In the genomic region with DNA sequence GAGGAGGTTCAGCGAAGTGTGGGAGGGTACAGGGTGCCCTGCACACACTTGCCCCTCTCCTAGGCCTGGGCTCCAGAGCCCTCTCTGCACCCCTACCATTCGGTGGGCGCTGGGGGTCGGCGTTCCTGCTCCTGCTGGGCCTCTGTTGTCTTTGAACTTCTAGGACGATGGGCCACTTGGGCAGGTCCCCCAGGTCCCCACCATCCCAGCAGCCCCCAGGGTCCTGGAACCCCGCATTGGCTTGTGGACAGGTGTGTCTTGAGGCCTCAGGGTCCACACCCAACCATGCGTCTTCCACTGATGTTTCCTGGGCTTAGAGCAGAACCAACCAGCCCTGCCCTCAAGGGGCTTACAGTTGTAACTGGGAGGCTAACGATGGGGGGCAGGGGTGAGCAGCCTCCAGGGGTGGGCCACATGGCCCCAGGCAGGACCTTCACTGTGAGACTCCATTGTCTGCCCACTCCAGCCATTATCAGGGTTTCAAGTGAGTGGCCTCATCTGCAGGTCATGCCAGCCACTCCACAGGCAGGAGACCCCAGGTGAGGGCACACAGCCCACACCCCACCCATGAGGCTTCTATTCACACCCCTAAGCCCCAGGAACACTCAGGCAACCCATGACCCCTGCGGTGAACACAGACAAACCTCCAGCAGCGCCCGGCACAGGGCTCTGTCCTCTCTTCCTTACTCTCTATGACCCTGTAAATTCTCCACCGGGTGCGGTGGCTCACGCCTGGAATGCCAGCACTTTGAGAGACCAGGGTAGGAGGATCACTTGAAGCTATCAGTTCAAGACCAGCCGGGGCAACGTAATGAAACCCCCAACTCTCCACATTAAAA, we compare ENCODE assay signal across 8 cellular contexts. TPM values are rescaled to one million over a fixed set of nuclear protein-coding genes. Genes with fewer than 3 reads are reported as not detected.
DNase-seq lines count a peak whose midpoint lies in the region; ATAC-seq, FAIRE-seq and TF ChIP-seq lines count a peak whose summit lies in the region.

No MANE protein-coding gene starts in this region.

- no peak for TF ChIP-seq CTCF in keratinocyte (optimal IDR thresholded peaks at IDR 0.05 in 1 of 3, IDR thresholded peaks at IDR 0.05 in 1 of 3, conservative IDR thresholded peaks at IDR 0.05 in 1 of 3; ENCODE audit: extremely low read depth in 1 of 3, insufficient read depth in 2 of 3, low read length in 3 of 3)

- H3K9me3 ChIP-seq in keratinocyte (ENCODE audit: control insufficient read depth, low read depth, low read length) (no peaks in the 10 kb centered on the region), subcutaneous abdominal adipose tissue (ENCODE audit: control insufficient read depth in 5 of 5, low read length in 5 of 5) (no peaks in the 10 kb centered on the region)

- H3K4me3 ChIP-seq in keratinocyte (ENCODE audit: control insufficient read depth in 2 of 3, extremely low read depth in 1 of 3, insufficient read depth in 2 of 3, low read depth in 1 of 3, low read length in 3 of 3) (peak overlapping the region in 2 of 3 experiments; percentile 73 to 84), subcutaneous abdominal adipose tissue (ENCODE audit: low read depth in 1 of 5, low read length in 5 of 5) (peak overlapping the region in 3 of 5 donors; percentile 41 to 76 (median 64))

- no peak for DNase-seq in activated CD4-positive, alpha-beta T cell treated with anti-CD3 and anti-CD28 coated beads for 36 hours
- DNase-seq in activated CD4-positive, alpha-beta T cell treated with anti-CD3 and anti-CD28 coated beads, Interleukin-2, amount 50 U/mL, for 1 hour: no peak
- no peak for DNase-seq in activated T-helper 2 cell treated with anti-CD3 and anti-CD28 coated beads, Interferon-gamma antibody, Interleukin-2, Interleukin-4, amounts not matched to agents 10 μg/mL and 5 μg/mL and 100 μg/mL, durations not matched to agents 14 hours and 24 hours and 36 hours (ENCODE audit: low spot score)
- no peak for DNase-seq in keratinocyte (ENCODE audit: low read depth, low spot score)
- no peak for DNase-seq in NCI-H2081 treated with DMSO at 0.1 percent for 48 hours (lab: John Stamatoyannopoulos, UW)
- no peak for DNase-seq in 8988T

- H2AFZ ChIP-seq in keratinocyte (ENCODE audit: control insufficient read depth, low read length): no peak overlapping the region

- peaks cover 16% of the 10 kb centered on the region for H3K4me1 ChIP-seq in keratinocyte (ENCODE audit: control insufficient read depth, extremely low read depth, insufficient read depth, low read length)
- peaks cover 0 to 36% (median 33%) of the 10 kb centered on the region in 5 donors for H3K4me1 ChIP-seq in subcutaneous abdominal adipose tissue (ENCODE audit: control insufficient read depth in 5 of 5, insufficient read depth in 5 of 5, low read length in 5 of 5)

- H3K9me3 Mint-ChIP-seq in activated CD4-positive, alpha-beta T cell treated with anti-CD3 and anti-CD28 coated beads for 36 hours (ENCODE audit: low read depth): no peaks in the 10 kb centered on the region
- H3K9me3 Mint-ChIP-seq in activated T-helper 2 cell treated with anti-CD3 and anti-CD28 coated beads, Interferon-gamma antibody, Interleukin-2, Interleukin-4, amounts not matched to agents 10 μg/mL and 5 μg/mL and 100 μg/mL, durations not matched to agents 14 hours and 24 hours and 36 hours: no peaks in the 10 kb centered on the region

- peak overlapping the region; percentile 85 for H3K27ac Mint-ChIP-seq in activated CD4-positive, alpha-beta T cell treated with anti-CD3 and anti-CD28 coated beads for 36 hours
- H3K27ac Mint-ChIP-seq in activated T-helper 2 cell treated with anti-CD3 and anti-CD28 coated beads, Interferon-gamma antibody, Interleukin-2, Interleukin-4, amounts not matched to agents 10 μg/mL and 5 μg/mL and 100 μg/mL, durations not matched to agents 14 hours and 24 hours and 36 hours: peak overlapping the region; percentile 52

- H3K27ac ChIP-seq in keratinocyte (ENCODE audit: control insufficient read depth, insufficient read depth, low read length) (peak overlapping the region; percentile 78), subcutaneous abdominal adipose tissue (ENCODE audit: low read depth, low read length) (peak overlapping the region; percentile 72)

- no peak for ATAC-seq in activated CD4-positive, alpha-beta T cell treated with anti-CD3 and anti-CD28 coated beads for 36 hours
- ATAC-seq in HG02623 (IDR thresholded peaks at IDR 0.05; ENCODE audit: unreplicated experiment): no peak

- peak overlapping the region; percentile 68 for H3K4me3 Mint-ChIP-seq in activated CD4-positive, alpha-beta T cell treated with anti-CD3 and anti-CD28 coated beads for 36 hours
- peak overlapping the region; percentile 75 for H3K4me3 Mint-ChIP-seq in activated T-helper 2 cell treated with anti-CD3 and anti-CD28 coated beads, Interferon-gamma antibody, Interleukin-2, Interleukin-4, amounts not matched to agents 10 μg/mL and 5 μg/mL and 100 μg/mL, durations not matched to agents 14 hours and 24 hours and 36 hours (ENCODE audit: low read depth)

- H3K4me1 Mint-ChIP-seq in activated CD4-positive, alpha-beta T cell treated with anti-CD3 and anti-CD28 coated beads for 36 hours: peaks cover 31% of the 10 kb centered on the region
- peaks cover 10% of the 10 kb centered on the region for H3K4me1 Mint-ChIP-seq in activated T-helper 2 cell treated with anti-CD3 and anti-CD28 coated beads, Interferon-gamma antibody, Interleukin-2, Interleukin-4, amounts not matched to agents 10 μg/mL and 5 μg/mL and 100 μg/mL, durations not matched to agents 14 hours and 24 hours and 36 hours (ENCODE audit: low read depth)

- H3K36me3 ChIP-seq in keratinocyte (ENCODE audit: control insufficient read depth in 2 of 2, extremely low read depth in 1 of 2, insufficient read depth in 2 of 2, low read length in 2 of 2) (no peaks in the 10 kb centered on the region), subcutaneous abdominal adipose tissue (ENCODE audit: control insufficient read depth in 5 of 5, insufficient read depth in 5 of 5, low read length in 5 of 5) (peaks cover 0 to 4% (median 0%) of the 10 kb centered on the region in 5 donors)

- no peaks in the 10 kb centered on the region for H3K27me3 Mint-ChIP-seq in activated CD4-positive, alpha-beta T cell treated with anti-CD3 and anti-CD28 coated beads for 36 hours
- H3K27me3 Mint-ChIP-seq in activated T-helper 2 cell treated with anti-CD3 and anti-CD28 coated beads, Interferon-gamma antibody, Interleukin-2, Interleukin-4, amounts not matched to agents 10 μg/mL and 5 μg/mL and 100 μg/mL, durations not matched to agents 14 hours and 24 hours and 36 hours (ENCODE audit: low read depth): no peaks in the 10 kb centered on the region

- dilution Hi-C loops in keratinocyte (cut with MboI; ENCODE audit: extremely low pct_ligation_motif_present, low sequenced_read_pairs): no loop called here

- CTCF ChIA-PET in activated CD4-positive, alpha-beta T cell treated with anti-CD3 and anti-CD28 coated beads for 36 hours (lab: Charles Lee): interaction anchor here (0.6 to 1.7 kb wide), 3 partner anchors 10 to 74 kb away, joined by 3 to 8 read pairs (median 3); no protein-coding TSS in a partner anchor

- H3K4me2 ChIP-seq in keratinocyte (ENCODE audit: control insufficient read depth, extremely low read depth, insufficient read depth, low read depth, low read length): peak overlapping the region; percentile 85

- H4K20me1 ChIP-seq in keratinocyte (ENCODE audit: control insufficient read depth, extremely low read depth, insufficient read depth, low read length): peaks cover 10% of the 10 kb centered on the region

- H3K9ac ChIP-seq in keratinocyte (ENCODE audit: control insufficient read depth, extremely low read depth, insufficient read depth, low read length) (peak overlapping the region; percentile 89), subcutaneous abdominal adipose tissue (ENCODE audit: low read length in 5 of 5) (peak overlapping the region in 4 of 5 donors; percentile 64 to 88 (median 75))

- H3K79me2 ChIP-seq in keratinocyte (ENCODE audit: control insufficient read depth, insufficient read depth, low read length): peaks cover 25% of the 10 kb centered on the region

- intact Hi-C loops in activated CD4-positive, alpha-beta T cell treated with anti-CD3 and anti-CD28 coated beads for 36 hours (cut with DNase I, micrococcal nuclease): loop anchor here (2.0 kb wide), 2 partner anchors 39 to 177 kb away; partner anchors contain the start of genes ADAT3 (in 1 of the 2) and SCAMP4 (in 1 of the 2)
- intact Hi-C loops in activated T-helper 2 cell treated with anti-CD3 and anti-CD28 coated beads, Interferon-gamma antibody, Interleukin-2, Interleukin-4, amounts not matched to agents 10 μg/mL and 5 μg/mL and 100 μg/mL, durations not matched to agents 14 hours and 24 hours and 36 hours (cut with micrococcal nuclease): no loop called here

- H3K36me3 Mint-ChIP-seq in activated CD4-positive, alpha-beta T cell treated with anti-CD3 and anti-CD28 coated beads for 36 hours (ENCODE audit: low read depth): peaks cover 12% of the 10 kb centered on the region
- peaks cover 7% of the 10 kb centered on the region for H3K36me3 Mint-ChIP-seq in activated T-helper 2 cell treated with anti-CD3 and anti-CD28 coated beads, Interferon-gamma antibody, Interleukin-2, Interleukin-4, amounts not matched to agents 10 μg/mL and 5 μg/mL and 100 μg/mL, durations not matched to agents 14 hours and 24 hours and 36 hours (ENCODE audit: low read depth)

- POLR2A ChIA-PET in activated CD4-positive, alpha-beta T cell treated with anti-CD3 and anti-CD28 coated beads for 36 hours (lab: Charles Lee): interaction anchor here (0.6 to 1.0 kb wide), 3 partner anchors 10 to 307 kb away, joined by 3 to 4 read pairs (median 3); no protein-coding TSS in a partner anchor

- H3K27me3 ChIP-seq in keratinocyte (ENCODE audit: control insufficient read depth, extremely low read depth, insufficient read depth, low read length): no peaks in the 10 kb centered on the region
- peaks cover 0 to 6% (median under 1%) of the 10 kb centered on the region in 5 donors for H3K27me3 ChIP-seq in subcutaneous abdominal adipose tissue (ENCODE audit: control insufficient read depth in 5 of 5, insufficient read depth in 4 of 5, low read length in 5 of 5)

- FAIRE-seq in keratinocyte (lab: Jason Lieb, UNC): no peak

- H3K9me1 ChIP-seq in keratinocyte (ENCODE audit: control insufficient read depth, extremely low read depth, insufficient read depth, low read length): no peaks in the 10 kb centered on the region

RNA-seq across cellular contexts. Expression of gene KLF16, which starts 2.0 kb away (rescaled TPM):
- total RNA-seq in activated CD4-positive, alpha-beta T cell treated with anti-CD3 and anti-CD28 coated beads for 36 hours: 10 to 100 TPM; 22.5 to 28.8 TPM
- 31.2 and 32.1 TPM in 2 replicates for total RNA-seq in activated T-helper 2 cell treated with anti-CD3 and anti-CD28 coated beads, Interferon-gamma antibody, Interleukin-2, Interleukin-4, amounts not matched to agents 10 μg/mL and 5 μg/mL and 100 μg/mL, durations not matched to agents 14 hours and 24 hours and 36 hours
- polyA plus RNA-seq in keratinocyte: 4.9 to 14.7 TPM (median 6.0 TPM) in 3 replicates
- polyA plus RNA-seq in keratinocyte (2011; ENCODE audit: low read depth): 2.6 TPM
- polyA plus RNA-seq in keratinocyte (2011; cell fraction: cytosol; rRNA removed): 4.7 and 19.3 TPM in 2 replicates
- 7.7 and 17.7 TPM in 2 replicates for polyA plus RNA-seq in keratinocyte (2011; cell fraction: nucleus; rRNA removed)
- 13.9 and 30.6 TPM in 2 replicates for polyA plus RNA-seq in keratinocyte (2012; ENCODE audit: low replicate concordance)
- polyA minus RNA-seq in keratinocyte: 1.9 to 11.4 TPM (median 2.2 TPM) in 3 replicates
- 48.5 TPM for polyA minus RNA-seq in keratinocyte (2011; cell fraction: cytosol; rRNA and poly(A)+ RNA removed)
- 8.2 and 11.3 TPM in 2 replicates for polyA minus RNA-seq in keratinocyte (2011; cell fraction: nucleus; rRNA and poly(A)+ RNA removed)

RNA-seq across cellular contexts. Expression of gene REXO1, which starts 17.1 kb away (rescaled TPM):
- 10 to 100 TPM; 39.3 to 49.8 TPM for total RNA-seq in activated CD4-positive, alpha-beta T cell treated with anti-CD3 and anti-CD28 coated beads for 36 hours
- total RNA-seq in activated T-helper 2 cell treated with anti-CD3 and anti-CD28 coated beads, Interferon-gamma antibody, Interleukin-2, Interleukin-4, amounts not matched to agents 10 μg/mL and 5 μg/mL and 100 μg/mL, durations not matched to agents 14 hours and 24 hours and 36 hours: 55.2 and 56.6 TPM in 2 replicates
- 6.1 to 18.6 TPM (median 9.1 TPM) in 3 replicates for polyA plus RNA-seq in keratinocyte
- polyA plus RNA-seq in keratinocyte (2011; ENCODE audit: low read depth): 15.3 TPM
- polyA plus RNA-seq in keratinocyte (2011; cell fraction: cytosol; rRNA removed): 8.0 and 14.2 TPM in 2 replicates
- 41.7 and 47.8 TPM in 2 replicates for polyA plus RNA-seq in keratinocyte (2011; cell fraction: nucleus; rRNA removed)
- 19.8 and 25.0 TPM in 2 replicates for polyA plus RNA-seq in keratinocyte (2012; ENCODE audit: low replicate concordance)
- 16.5 to 40.9 TPM (median 17.7 TPM) in 3 replicates for polyA minus RNA-seq in keratinocyte
- polyA minus RNA-seq in keratinocyte (2011; cell fraction: cytosol; rRNA and poly(A)+ RNA removed): 27.4 TPM
- 12.9 and 19.1 TPM in 2 replicates for polyA minus RNA-seq in keratinocyte (2011; cell fraction: nucleus; rRNA and poly(A)+ RNA removed)

RNA-seq across cellular contexts. Expression of gene ABHD17A, which starts 19.9 kb away (rescaled TPM):
- total RNA-seq in activated CD4-positive, alpha-beta T cell treated with anti-CD3 and anti-CD28 coated beads for 36 hours: 10 to 100 TPM; 84.5 to 88.5 TPM
- 100 and 102 TPM in 2 replicates for total RNA-seq in activated T-helper 2 cell treated with anti-CD3 and anti-CD28 coated beads, Interferon-gamma antibody, Interleukin-2, Interleukin-4, amounts not matched to agents 10 μg/mL and 5 μg/mL and 100 μg/mL, durations not matched to agents 14 hours and 24 hours and 36 hours
- polyA plus RNA-seq in keratinocyte: 27.2 to 67.3 TPM (median 31.0 TPM) in 3 replicates
- 9.2 TPM for polyA plus RNA-seq in keratinocyte (2011; ENCODE audit: low read depth)
- polyA plus RNA-seq in keratinocyte (2011; cell fraction: cytosol; rRNA removed): 20.8 and 62.5 TPM in 2 replicates
- 29.9 and 47.5 TPM in 2 replicates for polyA plus RNA-seq in keratinocyte (2011; cell fraction: nucleus; rRNA removed)
- 20.6 and 43.3 TPM in 2 replicates for polyA plus RNA-seq in keratinocyte (2012; ENCODE audit: low replicate concordance)
- 13.2 to 23.4 TPM (median 20.6 TPM) in 3 replicates for polyA minus RNA-seq in keratinocyte
- polyA minus RNA-seq in keratinocyte (2011; cell fraction: cytosol; rRNA and poly(A)+ RNA removed): 122 TPM
- polyA minus RNA-seq in keratinocyte (2011; cell fraction: nucleus; rRNA and poly(A)+ RNA removed): 13.3 and 22.2 TPM in 2 replicates

RNA-seq across cellular contexts. Expression of gene ADAT3, which starts 39.8 kb away (rescaled TPM):
- 1 to 10 TPM; 5.6 to 6.1 TPM for total RNA-seq in activated CD4-positive, alpha-beta T cell treated with anti-CD3 and anti-CD28 coated beads for 36 hours
- total RNA-seq in activated T-helper 2 cell treated with anti-CD3 and anti-CD28 coated beads, Interferon-gamma antibody, Interleukin-2, Interleukin-4, amounts not matched to agents 10 μg/mL and 5 μg/mL and 100 μg/mL, durations not matched to agents 14 hours and 24 hours and 36 hours: 9.1 and 9.9 TPM in 2 replicates
- polyA plus RNA-seq in keratinocyte: 0.55 to 0.93 TPM (median 0.85 TPM) in 3 replicates
- polyA plus RNA-seq in keratinocyte (2011; ENCODE audit: low read depth): 0.69 TPM
- 0.15 and 1.7 TPM in 2 replicates for polyA plus RNA-seq in keratinocyte (2011; cell fraction: cytosol; rRNA removed)
- 1.2 and 2.4 TPM in 2 replicates for polyA plus RNA-seq in keratinocyte (2011; cell fraction: nucleus; rRNA removed)
- polyA plus RNA-seq in keratinocyte (2012; ENCODE audit: low replicate concordance): 1.9 and 3.4 TPM in 2 replicates
- polyA minus RNA-seq in keratinocyte: 0.20 to 0.36 TPM in 2 of 3 replicates, not detected in the other
- polyA minus RNA-seq in keratinocyte (2011; cell fraction: cytosol; rRNA and poly(A)+ RNA removed): 2.1 TPM
- 2.1 and 2.6 TPM in 2 replicates for polyA minus RNA-seq in keratinocyte (2011; cell fraction: nucleus; rRNA and poly(A)+ RNA removed)

RNA-seq across cellular contexts. Expression of gene SCAMP4, which starts 39.8 kb away (rescaled TPM):
- total RNA-seq in activated CD4-positive, alpha-beta T cell treated with anti-CD3 and anti-CD28 coated beads for 36 hours: 10 to 100 TPM; 20.5 to 25.6 TPM
- total RNA-seq in activated T-helper 2 cell treated with anti-CD3 and anti-CD28 coated beads, Interferon-gamma antibody, Interleukin-2, Interleukin-4, amounts not matched to agents 10 μg/mL and 5 μg/mL and 100 μg/mL, durations not matched to agents 14 hours and 24 hours and 36 hours: 35.9 and 37.9 TPM in 2 replicates
- 4.8 to 30.3 TPM (median 7.0 TPM) in 3 replicates for polyA plus RNA-seq in keratinocyte
- polyA plus RNA-seq in keratinocyte (2011; ENCODE audit: low read depth): 10.6 TPM
- 7.3 and 17.8 TPM in 2 replicates for polyA plus RNA-seq in keratinocyte (2011; cell fraction: cytosol; rRNA removed)
- polyA plus RNA-seq in keratinocyte (2011; cell fraction: nucleus; rRNA removed): 33.4 and 43.4 TPM in 2 replicates
- polyA plus RNA-seq in keratinocyte (2012; ENCODE audit: low replicate concordance): 27.2 and 45.1 TPM in 2 replicates
- 8.2 to 40.3 TPM (median 10.1 TPM) in 3 replicates for polyA minus RNA-seq in keratinocyte
- polyA minus RNA-seq in keratinocyte (2011; cell fraction: cytosol; rRNA and poly(A)+ RNA removed): 62.7 TPM
- polyA minus RNA-seq in keratinocyte (2011; cell fraction: nucleus; rRNA and poly(A)+ RNA removed): 38.2 and 42.0 TPM in 2 replicates
